In the genomic region with DNA sequence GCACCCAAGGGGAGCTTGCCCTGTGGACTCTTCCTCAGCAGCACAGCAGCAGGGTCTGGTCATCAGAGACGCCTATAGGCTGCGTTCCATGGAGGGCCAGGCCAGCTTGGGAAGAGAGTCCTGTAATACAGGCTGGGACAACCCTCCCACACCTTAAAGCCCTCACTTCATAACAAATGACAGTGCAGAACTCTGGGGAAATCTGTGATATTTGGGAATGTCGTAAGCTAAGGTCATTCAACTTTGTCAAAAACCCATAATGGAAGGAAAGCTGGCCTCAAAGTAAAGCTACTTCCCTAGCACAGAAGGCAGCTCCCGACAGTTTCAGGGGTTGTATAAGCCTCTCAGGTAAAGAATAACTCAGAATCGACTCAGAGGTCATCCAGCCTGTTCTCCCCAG, we compare ENCODE assay signal across 37 cellular contexts.
"Had no signal": no experiment of that assay in that cellular context is flagged by ENCODE, and none has a peak within 500 bp of the region (broad histone marks: within the 10 kb centered on the region; RNA-seq: fewer than 3 reads in every experiment).

No MANE protein-coding gene starts in this region.

- H3K4me1 ChIP-seq: adrenal gland, ascending aorta, body of pancreas, breast epithelium had no signal

- H3K4me3 Mint-ChIP-seq: activated naive CD4-positive, alpha-beta T cell treated with anti-CD3 and anti-CD28 coated beads for 36 hours; activated naive CD4-positive, alpha-beta T cell treated with anti-CD3 and anti-CD28 coated beads, Interleukin-2, amount 10 ng/mL, durations not matched to agents 7 days and 5 days; activated naive CD4-positive, alpha-beta T cell treated with anti-CD3 and anti-CD28 coated beads, Interleukin-2, amount 50 U/mL, for 24 hours; activated naive CD8-positive, alpha-beta T cell; activated naive CD8-positive, alpha-beta T cell treated with anti-CD3 and anti-CD28 coated beads, Interleukin-2, amount 10 ng/mL, durations not matched to agents 7 days and 5 days; activated T-cell treated with anti-CD3 and anti-CD28 coated beads, Interleukin-2, amount 50 U/mL, for 24 hours; activated T-cell treated with anti-CD3 and anti-CD28 coated beads, Interleukin-2, amount 50 U/mL, for 4 hours; activated T-cell treated with anti-CD3 and anti-CD28 coated beads, Interleukin-2, amount 50 U/mL, for 72 hours; activated T-helper 1 cell treated with anti-CD3 and anti-CD28 coated beads, Interleukin-12 subunit alpha, Interleukin-12 subunit beta, Interleukin-2, Interleukin-4 antibody, amounts not matched to agents 30 ng/mL and 10 ng/mL and 1 ng/mL, durations not matched to agents 14 hours and 24 hours and 36 hours; activated T-helper 17 cell treated with anti-CD3 and anti-CD28 coated beads, Interleukin-2, amount 50 U/mL, for 72 hours; brain; central memory CD8-positive, alpha-beta T cell had no signal

- ATAC-seq: activated naive CD4-positive, alpha-beta T cell treated with anti-CD3 and anti-CD28 coated beads, Interleukin-2, amount 50 U/mL, for 72 hours; activated T-cell treated with anti-CD3 and anti-CD28 coated beads, Interleukin-2, amount 50 U/mL, for 4 hours; activated T-cell treated with anti-CD3 and anti-CD28 coated beads, Interleukin-2, amount 50 U/mL, for 72 hours; activated T-helper 17 cell treated with anti-CD3 and anti-CD28 coated beads, Interleukin-2, amount 50 U/mL, for 72 hours; body of pancreas had no signal

- H3K27ac ChIP-seq: adrenal gland, ascending aorta, body of pancreas, brain microvascular endothelial cell, breast epithelium, cardiac muscle cell had no signal

- H3K9me3 ChIP-seq: adrenal gland, ascending aorta, body of pancreas, breast epithelium had no signal

- H3K4me3 ChIP-seq: adrenal gland, ascending aorta, body of pancreas, breast epithelium, cardiac muscle cell had no signal

- DNase-seq: activated effector memory CD4-positive, alpha-beta T cell treated with anti-CD3 and anti-CD28 coated beads, Interleukin-2, amount 50 U/mL, for 16 hours; activated effector memory CD4-positive, alpha-beta T cell treated with Interleukin-2 at 50 U/mL for 16 hours; activated gamma-delta T cell; activated gamma-delta T cell treated with Interleukin-2 at 50 U/mL for 16 hours; activated naive CD4-positive, alpha-beta T cell; activated naive CD4-positive, alpha-beta T cell treated with anti-CD3 and anti-CD28 coated beads for 36 hours; activated naive CD4-positive, alpha-beta T cell treated with anti-CD3 and anti-CD28 coated beads, Interleukin-2, amount 10 ng/mL, durations not matched to agents 7 days and 5 days; activated naive CD4-positive, alpha-beta T cell treated with anti-CD3 and anti-CD28 coated beads, Interleukin-2, amount 50 U/mL, for 16 hours; activated naive CD4-positive, alpha-beta T cell treated with Interleukin-2 at 50 U/mL for 16 hours; activated naive CD8-positive, alpha-beta T cell treated with anti-CD3 and anti-CD28 coated beads, Interleukin-2, amount 10 ng/mL, durations not matched to agents 7 days and 5 days; activated T-cell treated with anti-CD3 and anti-CD28 coated beads for 4 hours; activated T-cell treated with anti-CD3 and anti-CD28 coated beads, Interleukin-2, amount 50 U/mL, for 1 hour; activated T-cell treated with anti-CD3 and anti-CD28 coated beads, Interleukin-2, amount 50 U/mL, for 24 hours; activated T-cell treated with anti-CD3 and anti-CD28 coated beads, Interleukin-2, amount 50 U/mL, for 4 hours; activated T-cell treated with anti-CD3 and anti-CD28 coated beads, Interleukin-2, amount 50 U/mL, for 48 hours; activated T-cell treated with anti-CD3 and anti-CD28 coated beads, Interleukin-2, amount 50 U/mL, for 72 hours; adrenal gland; amniotic stem cell; amygdala; anterior cingulate cortex; aorta; body of pancreas; brain microvascular endothelial cell; caudate nucleus; central memory CD4-positive, alpha-beta T cell; cerebellar nuclear complex had no signal

- H3K4me1 Mint-ChIP-seq: activated T-helper 17 cell treated with anti-CD3 and anti-CD28 coated beads, Interleukin-2, amount 50 U/mL, for 72 hours; central memory CD8-positive, alpha-beta T cell had no signal

- H3K36me3 ChIP-seq: adrenal gland, ascending aorta, brain microvascular endothelial cell, breast epithelium, cardiac muscle cell had no signal

- H3K27ac Mint-ChIP-seq: activated naive CD4-positive, alpha-beta T cell treated with anti-CD3 and anti-CD28 coated beads for 36 hours; activated naive CD4-positive, alpha-beta T cell treated with anti-CD3 and anti-CD28 coated beads, Interleukin-2, amount 10 ng/mL, durations not matched to agents 7 days and 5 days; activated naive CD4-positive, alpha-beta T cell treated with anti-CD3 and anti-CD28 coated beads, Interleukin-2, amount 50 U/mL, for 24 hours; activated naive CD4-positive, alpha-beta T cell treated with anti-CD3 and anti-CD28 coated beads, Interleukin-2, amount 50 U/mL, for 72 hours; activated naive CD8-positive, alpha-beta T cell; activated naive CD8-positive, alpha-beta T cell treated with anti-CD3 and anti-CD28 coated beads, Interleukin-2, amount 10 ng/mL, durations not matched to agents 7 days and 5 days; activated T-cell treated with anti-CD3 and anti-CD28 coated beads, Interleukin-2, amount 50 U/mL, for 24 hours; activated T-cell treated with anti-CD3 and anti-CD28 coated beads, Interleukin-2, amount 50 U/mL, for 72 hours; activated T-helper 1 cell treated with anti-CD3 and anti-CD28 coated beads, Interleukin-12 subunit alpha, Interleukin-12 subunit beta, Interleukin-2, Interleukin-4 antibody, amounts not matched to agents 30 ng/mL and 10 ng/mL and 1 ng/mL, durations not matched to agents 14 hours and 24 hours and 36 hours; activated T-helper 17 cell treated with anti-CD3 and anti-CD28 coated beads, Interleukin-2, amount 50 U/mL, for 72 hours; activated T-helper 2 cell treated with anti-CD3 and anti-CD28 coated beads, Interferon-gamma antibody, Interleukin-2, Interleukin-4, amounts not matched to agents 10 μg/mL and 5 μg/mL and 100 μg/mL, durations not matched to agents 14 hours and 24 hours and 36 hours had no signal

- H3K27me3 ChIP-seq: adrenal gland, ascending aorta, body of pancreas, cardiac muscle cell had no signal

- H3K9me3 Mint-ChIP-seq: activated naive CD4-positive, alpha-beta T cell treated with anti-CD3 and anti-CD28 coated beads for 36 hours; activated naive CD4-positive, alpha-beta T cell treated with anti-CD3 and anti-CD28 coated beads, Interleukin-2, amount 10 ng/mL, durations not matched to agents 7 days and 5 days; activated naive CD4-positive, alpha-beta T cell treated with anti-CD3 and anti-CD28 coated beads, Interleukin-2, amount 50 U/mL, for 24 hours; activated naive CD4-positive, alpha-beta T cell treated with anti-CD3 and anti-CD28 coated beads, Interleukin-2, amount 50 U/mL, for 72 hours; activated naive CD8-positive, alpha-beta T cell treated with anti-CD3 and anti-CD28 coated beads, Interleukin-2, amount 10 ng/mL, durations not matched to agents 7 days and 5 days; activated T-cell treated with anti-CD3 and anti-CD28 coated beads, Interleukin-2, amount 50 U/mL, for 24 hours; activated T-cell treated with anti-CD3 and anti-CD28 coated beads, Interleukin-2, amount 50 U/mL, for 4 hours; activated T-cell treated with anti-CD3 and anti-CD28 coated beads, Interleukin-2, amount 50 U/mL, for 72 hours; activated T-helper 1 cell treated with anti-CD3 and anti-CD28 coated beads, Interleukin-12 subunit alpha, Interleukin-12 subunit beta, Interleukin-2, Interleukin-4 antibody, amounts not matched to agents 30 ng/mL and 10 ng/mL and 1 ng/mL, durations not matched to agents 14 hours and 24 hours and 36 hours; activated T-helper 17 cell treated with anti-CD3 and anti-CD28 coated beads, Interleukin-2, amount 50 U/mL, for 72 hours; activated T-helper 2 cell treated with anti-CD3 and anti-CD28 coated beads, Interferon-gamma antibody, Interleukin-2, Interleukin-4, amounts not matched to agents 10 μg/mL and 5 μg/mL and 100 μg/mL, durations not matched to agents 14 hours and 24 hours and 36 hours; brain; central memory CD8-positive, alpha-beta T cell had no signal

- H3K27me3 Mint-ChIP-seq: activated naive CD4-positive, alpha-beta T cell treated with anti-CD3 and anti-CD28 coated beads, Interleukin-2, amount 50 U/mL, for 24 hours had no signal

- H3K36me3 Mint-ChIP-seq: activated naive CD4-positive, alpha-beta T cell treated with anti-CD3 and anti-CD28 coated beads, Interleukin-2, amount 10 ng/mL, durations not matched to agents 7 days and 5 days; activated naive CD4-positive, alpha-beta T cell treated with anti-CD3 and anti-CD28 coated beads, Interleukin-2, amount 50 U/mL, for 24 hours; activated naive CD4-positive, alpha-beta T cell treated with anti-CD3 and anti-CD28 coated beads, Interleukin-2, amount 50 U/mL, for 72 hours; activated naive CD8-positive, alpha-beta T cell; activated naive CD8-positive, alpha-beta T cell treated with anti-CD3 and anti-CD28 coated beads, Interleukin-2, amount 10 ng/mL, durations not matched to agents 7 days and 5 days; brain had no signal
